Comparison of ENCODE assay signal across 2 cellular contexts in the genomic region with DNA sequence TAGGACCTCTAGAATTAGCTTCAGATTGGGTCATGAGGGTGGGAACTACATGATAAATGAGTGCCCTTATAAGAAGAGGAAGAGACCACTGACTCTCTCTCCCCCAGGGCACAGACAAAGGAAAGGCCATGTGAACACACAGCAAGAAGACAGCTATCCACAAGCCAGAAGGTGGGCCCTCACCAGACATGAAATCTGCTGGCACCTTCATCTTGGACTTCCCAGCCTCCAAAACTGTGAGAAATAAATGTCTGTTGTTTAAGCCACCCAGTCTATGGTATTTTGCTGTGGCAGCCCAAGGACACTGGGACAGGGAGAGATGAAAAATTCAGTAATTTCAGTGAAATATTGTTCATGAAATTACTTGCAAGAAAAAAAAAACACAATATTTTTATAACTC.
TF ChIP-seq lines count a peak whose summit lies in the region.

No MANE protein-coding gene starts in this region.

TF ChIP-seq in liver, 16 proteins besides CTCF, POLR2A, EP300 and RAD21:
- no peak for TF ChIP-seq JUND (IDR thresholded peaks at IDR 0.05)
- no peak for TF ChIP-seq TAF1 (conservative IDR thresholded peaks at IDR 0.05)
- no peak for TF ChIP-seq SP1 (IDR thresholded peaks at IDR 0.05)
- no peak for TF ChIP-seq FOXA2 (IDR thresholded peaks at IDR 0.05)
- TF ChIP-seq EGR1 (IDR thresholded peaks at IDR 0.05; ENCODE audit: low read depth in 2 of 2) = no peak
- no peak for TF ChIP-seq FOXA1 (IDR thresholded peaks at IDR 0.05)

TF ChIP-seq in HepG2, 621 proteins besides CTCF, POLR2A, EP300 and RAD21:
- TF ChIP-seq SYNCRIP (IDR thresholded peaks at IDR 0.05; ENCODE audit: insufficient read depth, low read depth, low read length) (no peak), PRMT3 (CRISPR knock-in tag; IDR thresholded peaks at IDR 0.05; ENCODE audit: borderline replicate concordance, low read depth) (no peak), ZNF232 (CRISPR knock-in tag; IDR thresholded peaks at IDR 0.05; ENCODE audit: borderline replicate concordance) (no peak), TBL1XR1 (IDR thresholded peaks at IDR 0.05; ENCODE audit: borderline replicate concordance, low read length, partially characterized antibody) (no peak), MTF2 (CRISPR knock-in tag; IDR thresholded peaks at IDR 0.05; ENCODE audit: borderline replicate concordance) (no peak), PHF21A (CRISPR knock-in tag; IDR thresholded peaks at IDR 0.05) (no peak), HNRNPUL1 (IDR thresholded peaks at IDR 0.05; ENCODE audit: low read depth, low read length) (no peak), ZNF883 (CRISPR knock-in tag; IDR thresholded peaks at IDR 0.05; ENCODE audit: not compliant biosample characterization) (no peak), TRIM24 (CRISPR knock-in tag; IDR thresholded peaks at IDR 0.05) (no peak)
- TF ChIP-seq, protein P1, sequence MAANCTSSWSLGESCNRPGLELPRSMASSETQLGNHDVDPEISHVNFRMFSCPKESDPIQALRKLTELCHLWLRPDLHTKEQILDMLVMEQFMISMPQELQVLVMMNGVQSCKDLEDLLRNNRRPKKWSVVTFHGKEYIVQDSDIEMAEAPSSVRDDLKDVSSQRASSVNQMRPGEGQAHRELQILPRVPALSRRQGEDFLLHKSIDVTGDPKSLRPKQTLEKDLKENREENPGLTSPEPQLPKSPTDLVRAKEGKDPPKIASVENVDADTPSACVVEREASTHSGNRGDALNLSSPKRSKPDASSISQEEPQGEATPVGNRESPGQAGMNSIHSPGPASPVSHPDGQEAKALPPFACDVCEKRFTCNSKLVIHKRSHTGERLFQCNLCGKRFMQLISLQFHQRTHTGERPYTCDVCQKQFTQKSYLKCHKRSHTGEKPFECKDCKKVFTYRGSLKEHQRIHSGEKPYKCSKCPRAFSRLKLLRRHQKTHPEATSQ (CRISPR knock-in tag; IDR thresholded peaks at IDR 0.05; ENCODE audit: borderline replicate concordance) = no peak
- TF ChIP-seq, protein P2, sequence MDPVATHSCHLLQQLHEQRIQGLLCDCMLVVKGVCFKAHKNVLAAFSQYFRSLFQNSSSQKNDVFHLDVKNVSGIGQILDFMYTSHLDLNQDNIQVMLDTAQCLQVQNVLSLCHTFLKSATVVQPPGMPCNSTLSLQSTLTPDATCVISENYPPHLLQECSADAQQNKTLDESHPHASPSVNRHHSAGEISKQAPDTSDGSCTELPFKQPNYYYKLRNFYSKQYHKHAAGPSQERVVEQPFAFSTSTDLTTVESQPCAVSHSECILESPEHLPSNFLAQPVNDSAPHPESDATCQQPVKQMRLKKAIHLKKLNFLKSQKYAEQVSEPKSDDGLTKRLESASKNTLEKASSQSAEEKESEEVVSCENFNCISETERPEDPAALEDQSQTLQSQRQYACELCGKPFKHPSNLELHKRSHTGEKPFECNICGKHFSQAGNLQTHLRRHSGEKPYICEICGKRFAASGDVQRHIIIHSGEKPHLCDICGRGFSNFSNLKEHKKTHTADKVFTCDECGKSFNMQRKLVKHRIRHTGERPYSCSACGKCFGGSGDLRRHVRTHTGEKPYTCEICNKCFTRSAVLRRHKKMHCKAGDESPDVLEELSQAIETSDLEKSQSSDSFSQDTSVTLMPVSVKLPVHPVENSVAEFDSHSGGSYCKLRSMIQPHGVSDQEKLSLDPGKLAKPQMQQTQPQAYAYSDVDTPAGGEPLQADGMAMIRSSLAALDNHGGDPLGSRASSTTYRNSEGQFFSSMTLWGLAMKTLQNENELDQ (CRISPR knock-in tag; IDR thresholded peaks at IDR 0.05; ENCODE audit: borderline replicate concordance) = no peak
